ENCODE assay signal across 1 cellular context in the genomic region with DNA sequence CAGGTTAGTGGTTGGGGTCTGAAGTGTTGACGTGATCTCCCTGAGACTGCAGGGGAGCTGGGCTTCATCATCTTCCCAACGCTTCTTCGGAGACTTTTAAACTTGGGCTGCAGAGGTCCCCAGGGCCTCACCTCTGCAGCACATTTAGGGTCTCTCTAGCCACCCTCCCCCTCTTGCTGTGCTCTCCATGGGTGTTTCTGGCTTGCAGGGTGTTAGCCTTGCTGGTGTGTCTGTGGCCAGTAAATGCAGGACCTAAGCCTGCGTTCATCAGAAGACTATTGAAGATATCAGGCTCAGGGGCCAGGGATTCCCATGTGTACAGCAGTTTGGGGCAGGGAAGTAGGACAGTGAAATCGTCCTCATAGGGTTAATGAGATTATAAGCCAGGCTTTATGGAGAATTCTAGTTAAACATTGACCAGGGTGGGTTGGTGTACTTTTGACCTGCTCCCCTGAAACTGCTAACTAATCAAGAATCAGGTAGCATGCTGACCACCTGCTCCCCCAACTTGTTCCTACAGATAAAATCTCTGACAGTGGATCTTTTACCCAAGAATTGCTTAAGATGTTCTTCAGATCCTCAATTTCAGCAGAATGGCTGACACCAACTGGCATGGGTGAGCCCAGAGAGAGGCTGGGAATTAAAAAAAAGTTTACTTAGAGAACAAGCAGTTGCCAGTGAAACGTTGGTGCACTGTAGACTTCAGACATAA.
TF ChIP-seq lines count a peak whose summit lies in the region.

No MANE protein-coding gene starts in this region.

TF ChIP-seq in HepG2, 621 proteins besides CTCF, POLR2A, EP300 and RAD21 (continued from another document and continues in another):
- TF ChIP-seq, protein P1, sequence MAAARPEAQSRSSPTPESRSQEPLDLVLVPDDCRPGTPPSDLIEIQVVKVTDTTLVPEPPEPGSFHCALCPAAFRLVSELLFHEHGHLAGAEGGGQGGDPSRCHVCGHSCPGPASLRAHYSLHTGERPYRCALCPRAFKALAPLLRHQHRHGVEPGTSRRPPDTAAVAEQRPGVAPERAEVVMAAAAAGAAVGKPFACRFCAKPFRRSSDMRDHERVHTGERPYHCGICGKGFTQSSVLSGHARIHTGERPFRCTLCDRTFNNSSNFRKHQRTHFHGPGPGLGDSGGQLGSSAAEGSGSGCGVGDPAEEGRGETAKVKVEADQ (CRISPR knock-in tag; IDR thresholded peaks at IDR 0.05; ENCODE audit: borderline replicate concordance), result 0 out of 2 replicates have a peak, but pooled peaks have one; percentile 53
- TF ChIP-seq TCF12 (IDR thresholded peaks at IDR 0.05) (no peak), TCF12 (CRISPR knock-in tag; IDR thresholded peaks at IDR 0.05) (no peak), MEIS2 (CRISPR knock-in tag; IDR thresholded peaks at IDR 0.05) (0 out of 2 replicates have a peak, but pooled peaks have one; percentile 16), NR2F1 (CRISPR knock-in tag; IDR thresholded peaks at IDR 0.05) (no peak), ZNF546 (CRISPR knock-in tag; conservative IDR thresholded peaks at IDR 0.05) (no peak), TEAD2 (CRISPR knock-in tag; IDR thresholded peaks at IDR 0.05) (no peak), ZNF556 (CRISPR knock-in tag; IDR thresholded peaks at IDR 0.05; ENCODE audit: borderline replicate concordance) (no peak), CHD4 (IDR thresholded peaks at IDR 0.05; ENCODE audit: borderline replicate concordance, low read length) (no peak), TOPORS (CRISPR knock-in tag; IDR thresholded peaks at IDR 0.05) (no peak), RARG (CRISPR knock-in tag; IDR thresholded peaks at IDR 0.05; ENCODE audit: low read depth) (no peak), MIER3 (CRISPR knock-in tag; IDR thresholded peaks at IDR 0.05; ENCODE audit: borderline replicate concordance) (no peak), NFIB (CRISPR knock-in tag; IDR thresholded peaks at IDR 0.05; ENCODE audit: borderline replicate concordance) (no peak), EEA1 (CRISPR knock-in tag; IDR thresholded peaks at IDR 0.05; ENCODE audit: borderline replicate concordance) (no peak), HNRNPUL1 (IDR thresholded peaks at IDR 0.05; ENCODE audit: low read depth, low read length) (0 out of 2 replicates have a peak, but pooled peaks have one; percentile 77), AGO2 (optimal IDR thresholded peaks at IDR 0.05; ENCODE audit: low read depth, low read length) (no peak), ZSCAN22 (CRISPR knock-in tag; IDR thresholded peaks at IDR 0.05) (no peak), NCOA2 (CRISPR knock-in tag; IDR thresholded peaks at IDR 0.05) (peak; percentile 45; the same call in 1 of the 2 replicates), GATAD2A (CRISPR knock-in tag; IDR thresholded peaks at IDR 0.05) (peak; percentile 61; the same call in 1 of the 2 replicates), ZFP90 (CRISPR knock-in tag; IDR thresholded peaks at IDR 0.05; ENCODE audit: borderline replicate concordance) (0 out of 2 replicates have a peak, but pooled peaks have one; percentile 34), ZMYM4 (CRISPR knock-in tag; IDR thresholded peaks at IDR 0.05) (peak; percentile 57), RELA (CRISPR knock-in tag; IDR thresholded peaks at IDR 0.05) (no peak), MXD4 (CRISPR knock-in tag; IDR thresholded peaks at IDR 0.05) (0 out of 2 replicates have a peak, but pooled peaks have one; percentile 24), CREM (IDR thresholded peaks at IDR 0.05) (no peak), CREM (CRISPR knock-in tag; IDR thresholded peaks at IDR 0.05) (no peak), HES4 (CRISPR knock-in tag; IDR thresholded peaks at IDR 0.05; ENCODE audit: borderline replicate concordance) (no peak), NFRKB (IDR thresholded peaks at IDR 0.05) (no peak), TARDBP (CRISPR knock-in tag; IDR thresholded peaks at IDR 0.05) (no peak), ZNF354B (CRISPR knock-in tag; IDR thresholded peaks at IDR 0.05) (no peak), ZNF543 (CRISPR knock-in tag; IDR thresholded peaks at IDR 0.05) (no peak), ZBTB7B (CRISPR knock-in tag; IDR thresholded peaks at IDR 0.05) (peak; percentile 75; the same call in 1 of the 2 replicates), NCOR1 (IDR thresholded peaks at IDR 0.05; ENCODE audit: borderline replicate concordance, low read length) (peak; percentile 65; the same call in 1 of the 2 replicates), ARHGAP35 (CRISPR knock-in tag; IDR thresholded peaks at IDR 0.05; ENCODE audit: borderline replicate concordance) (no peak), ERF (CRISPR knock-in tag; IDR thresholded peaks at IDR 0.05) (no peak), NRL (CRISPR knock-in tag; IDR thresholded peaks at IDR 0.05; ENCODE audit: borderline replicate concordance) (no peak), WIZ (CRISPR knock-in tag; IDR thresholded peaks at IDR 0.05) (no peak), SAP130 (CRISPR knock-in tag; IDR thresholded peaks at IDR 0.05; ENCODE audit: low read depth) (peak; percentile 36; the same call in 1 of the 2 replicates), ZNF629 (CRISPR knock-in tag; conservative IDR thresholded peaks at IDR 0.05) (0 out of 2 replicates have a peak, but pooled peaks have one; percentile 8), KDM5B (CRISPR knock-in tag; IDR thresholded peaks at IDR 0.05; ENCODE audit: borderline replicate concordance) (no peak), RCOR2 (CRISPR knock-in tag; IDR thresholded peaks at IDR 0.05) (0 out of 2 replicates have a peak, but pooled peaks have one; percentile 34), ZNF660 (CRISPR knock-in tag; IDR thresholded peaks at IDR 0.05; ENCODE audit: borderline replicate concordance, low read depth) (no peak), ZNF768 (CRISPR knock-in tag; IDR thresholded peaks at IDR 0.05) (no peak), ZNF772 (CRISPR knock-in tag; IDR thresholded peaks at IDR 0.05) (peak; percentile 36; the same call in 1 of the 2 replicates), TBL1XR1 (IDR thresholded peaks at IDR 0.05; ENCODE audit: borderline replicate concordance, low read length, partially characterized antibody) (no peak), POLR2AphosphoS5 (IDR thresholded peaks at IDR 0.05; ENCODE audit: low read depth, low read length) (0 out of 2 replicates have a peak, but pooled peaks have one; percentile 32), RARA (CRISPR knock-in tag; IDR thresholded peaks at IDR 0.05) (peak; percentile 70), CREB1 (IDR thresholded peaks at IDR 0.05) (no peak), CREB1 (CRISPR knock-in tag; IDR thresholded peaks at IDR 0.05) (no peak), NAIF1 (CRISPR knock-in tag; IDR thresholded peaks at IDR 0.05; ENCODE audit: borderline replicate concordance) (no peak)
- TF ChIP-seq, protein P2, sequence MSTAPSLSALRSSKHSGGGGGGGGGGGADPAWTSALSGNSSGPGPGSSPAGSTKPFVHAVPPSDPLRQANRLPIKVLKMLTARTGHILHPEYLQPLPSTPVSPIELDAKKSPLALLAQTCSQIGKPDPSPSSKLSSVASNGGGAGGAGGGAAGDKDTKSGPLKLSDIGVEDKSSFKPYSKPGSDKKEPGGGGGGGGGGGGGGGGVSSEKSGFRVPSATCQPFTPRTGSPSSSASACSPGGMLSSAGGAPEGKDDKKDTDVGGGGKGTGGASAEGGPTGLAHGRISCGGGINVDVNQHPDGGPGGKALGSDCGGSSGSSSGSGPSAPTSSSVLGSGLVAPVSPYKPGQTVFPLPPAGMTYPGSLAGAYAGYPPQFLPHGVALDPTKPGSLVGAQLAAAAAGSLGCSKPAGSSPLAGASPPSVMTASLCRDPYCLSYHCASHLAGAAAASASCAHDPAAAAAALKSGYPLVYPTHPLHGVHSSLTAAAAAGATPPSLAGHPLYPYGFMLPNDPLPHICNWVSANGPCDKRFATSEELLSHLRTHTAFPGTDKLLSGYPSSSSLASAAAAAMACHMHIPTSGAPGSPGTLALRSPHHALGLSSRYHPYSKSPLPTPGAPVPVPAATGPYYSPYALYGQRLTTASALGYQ (CRISPR knock-in tag; IDR thresholded peaks at IDR 0.05), result no peak
- TF ChIP-seq, protein P3, sequence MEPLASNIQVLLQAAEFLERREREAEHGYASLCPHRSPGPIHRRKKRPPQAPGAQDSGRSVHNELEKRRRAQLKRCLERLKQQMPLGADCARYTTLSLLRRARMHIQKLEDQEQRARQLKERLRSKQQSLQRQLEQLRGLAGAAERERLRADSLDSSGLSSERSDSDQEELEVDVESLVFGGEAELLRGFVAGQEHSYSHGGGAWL (CRISPR knock-in tag; IDR thresholded peaks at IDR 0.05), result no peak
- TF ChIP-seq, protein P4, sequence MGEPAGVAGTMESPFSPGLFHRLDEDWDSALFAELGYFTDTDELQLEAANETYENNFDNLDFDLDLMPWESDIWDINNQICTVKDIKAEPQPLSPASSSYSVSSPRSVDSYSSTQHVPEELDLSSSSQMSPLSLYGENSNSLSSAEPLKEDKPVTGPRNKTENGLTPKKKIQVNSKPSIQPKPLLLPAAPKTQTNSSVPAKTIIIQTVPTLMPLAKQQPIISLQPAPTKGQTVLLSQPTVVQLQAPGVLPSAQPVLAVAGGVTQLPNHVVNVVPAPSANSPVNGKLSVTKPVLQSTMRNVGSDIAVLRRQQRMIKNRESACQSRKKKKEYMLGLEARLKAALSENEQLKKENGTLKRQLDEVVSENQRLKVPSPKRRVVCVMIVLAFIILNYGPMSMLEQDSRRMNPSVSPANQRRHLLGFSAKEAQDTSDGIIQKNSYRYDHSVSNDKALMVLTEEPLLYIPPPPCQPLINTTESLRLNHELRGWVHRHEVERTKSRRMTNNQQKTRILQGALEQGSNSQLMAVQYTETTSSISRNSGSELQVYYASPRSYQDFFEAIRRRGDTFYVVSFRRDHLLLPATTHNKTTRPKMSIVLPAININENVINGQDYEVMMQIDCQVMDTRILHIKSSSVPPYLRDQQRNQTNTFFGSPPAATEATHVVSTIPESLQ (CRISPR knock-in tag; conservative IDR thresholded peaks at IDR 0.05), result no peak
- TF ChIP-seq, protein P5, sequence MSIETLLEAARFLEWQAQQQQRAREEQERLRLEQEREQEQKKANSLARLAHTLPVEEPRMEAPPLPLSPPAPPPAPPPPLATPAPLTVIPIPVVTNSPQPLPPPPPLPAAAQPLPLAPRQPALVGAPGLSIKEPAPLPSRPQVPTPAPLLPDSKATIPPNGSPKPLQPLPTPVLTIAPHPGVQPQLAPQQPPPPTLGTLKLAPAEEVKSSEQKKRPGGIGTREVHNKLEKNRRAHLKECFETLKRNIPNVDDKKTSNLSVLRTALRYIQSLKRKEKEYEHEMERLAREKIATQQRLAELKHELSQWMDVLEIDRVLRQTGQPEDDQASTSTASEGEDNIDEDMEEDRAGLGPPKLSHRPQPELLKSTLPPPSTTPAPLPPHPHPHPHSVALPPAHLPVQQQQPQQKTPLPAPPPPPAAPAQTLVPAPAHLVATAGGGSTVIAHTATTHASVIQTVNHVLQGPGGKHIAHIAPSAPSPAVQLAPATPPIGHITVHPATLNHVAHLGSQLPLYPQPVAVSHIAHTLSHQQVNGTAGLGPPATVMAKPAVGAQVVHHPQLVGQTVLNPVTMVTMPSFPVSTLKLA (IDR thresholded peaks at IDR 0.05), result no peak
- TF ChIP-seq, protein P6, sequence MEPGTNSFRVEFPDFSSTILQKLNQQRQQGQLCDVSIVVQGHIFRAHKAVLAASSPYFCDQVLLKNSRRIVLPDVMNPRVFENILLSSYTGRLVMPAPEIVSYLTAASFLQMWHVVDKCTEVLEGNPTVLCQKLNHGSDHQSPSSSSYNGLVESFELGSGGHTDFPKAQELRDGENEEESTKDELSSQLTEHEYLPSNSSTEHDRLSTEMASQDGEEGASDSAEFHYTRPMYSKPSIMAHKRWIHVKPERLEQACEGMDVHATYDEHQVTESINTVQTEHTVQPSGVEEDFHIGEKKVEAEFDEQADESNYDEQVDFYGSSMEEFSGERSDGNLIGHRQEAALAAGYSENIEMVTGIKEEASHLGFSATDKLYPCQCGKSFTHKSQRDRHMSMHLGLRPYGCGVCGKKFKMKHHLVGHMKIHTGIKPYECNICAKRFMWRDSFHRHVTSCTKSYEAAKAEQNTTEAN (CRISPR knock-in tag; conservative IDR thresholded peaks at IDR 0.05), result no peak
- TF ChIP-seq, protein P7, sequence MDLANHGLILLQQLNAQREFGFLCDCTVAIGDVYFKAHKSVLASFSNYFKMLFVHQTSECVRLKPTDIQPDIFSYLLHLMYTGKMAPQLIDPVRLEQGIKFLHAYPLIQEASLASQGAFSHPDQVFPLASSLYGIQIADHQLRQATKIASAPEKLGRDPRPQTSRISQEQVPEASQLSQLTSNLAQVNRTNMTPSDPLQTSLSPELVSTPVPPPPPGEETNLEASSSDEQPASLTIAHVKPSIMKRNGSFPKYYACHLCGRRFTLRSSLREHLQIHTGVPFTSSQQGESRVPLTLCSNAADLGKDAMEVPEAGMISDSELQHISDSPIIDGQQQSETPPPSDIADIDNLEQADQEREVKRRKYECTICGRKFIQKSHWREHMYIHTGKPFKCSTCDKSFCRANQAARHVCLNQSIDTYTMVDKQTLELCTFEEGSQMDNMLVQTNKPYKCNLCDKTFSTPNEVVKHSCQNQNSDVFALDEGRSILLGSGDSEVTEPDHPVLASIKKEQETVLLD (CRISPR knock-in tag; IDR thresholded peaks at IDR 0.05; ENCODE audit: low read depth), result no peak
- TF ChIP-seq, protein P8, sequence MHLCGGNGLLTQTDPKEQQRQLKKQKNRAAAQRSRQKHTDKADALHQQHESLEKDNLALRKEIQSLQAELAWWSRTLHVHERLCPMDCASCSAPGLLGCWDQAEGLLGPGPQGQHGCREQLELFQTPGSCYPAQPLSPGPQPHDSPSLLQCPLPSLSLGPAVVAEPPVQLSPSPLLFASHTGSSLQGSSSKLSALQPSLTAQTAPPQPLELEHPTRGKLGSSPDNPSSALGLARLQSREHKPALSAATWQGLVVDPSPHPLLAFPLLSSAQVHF (CRISPR knock-in tag; IDR thresholded peaks at IDR 0.05), result no peak
- TF ChIP-seq, protein P9, sequence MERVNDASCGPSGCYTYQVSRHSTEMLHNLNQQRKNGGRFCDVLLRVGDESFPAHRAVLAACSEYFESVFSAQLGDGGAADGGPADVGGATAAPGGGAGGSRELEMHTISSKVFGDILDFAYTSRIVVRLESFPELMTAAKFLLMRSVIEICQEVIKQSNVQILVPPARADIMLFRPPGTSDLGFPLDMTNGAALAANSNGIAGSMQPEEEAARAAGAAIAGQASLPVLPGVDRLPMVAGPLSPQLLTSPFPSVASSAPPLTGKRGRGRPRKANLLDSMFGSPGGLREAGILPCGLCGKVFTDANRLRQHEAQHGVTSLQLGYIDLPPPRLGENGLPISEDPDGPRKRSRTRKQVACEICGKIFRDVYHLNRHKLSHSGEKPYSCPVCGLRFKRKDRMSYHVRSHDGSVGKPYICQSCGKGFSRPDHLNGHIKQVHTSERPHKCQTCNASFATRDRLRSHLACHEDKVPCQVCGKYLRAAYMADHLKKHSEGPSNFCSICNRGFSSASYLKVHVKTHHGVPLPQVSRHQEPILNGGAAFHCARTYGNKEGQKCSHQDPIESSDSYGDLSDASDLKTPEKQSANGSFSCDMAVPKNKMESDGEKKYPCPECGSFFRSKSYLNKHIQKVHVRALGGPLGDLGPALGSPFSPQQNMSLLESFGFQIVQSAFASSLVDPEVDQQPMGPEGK (CRISPR knock-in tag; IDR thresholded peaks at IDR 0.05), result no peak
- TF ChIP-seq, protein P10, sequence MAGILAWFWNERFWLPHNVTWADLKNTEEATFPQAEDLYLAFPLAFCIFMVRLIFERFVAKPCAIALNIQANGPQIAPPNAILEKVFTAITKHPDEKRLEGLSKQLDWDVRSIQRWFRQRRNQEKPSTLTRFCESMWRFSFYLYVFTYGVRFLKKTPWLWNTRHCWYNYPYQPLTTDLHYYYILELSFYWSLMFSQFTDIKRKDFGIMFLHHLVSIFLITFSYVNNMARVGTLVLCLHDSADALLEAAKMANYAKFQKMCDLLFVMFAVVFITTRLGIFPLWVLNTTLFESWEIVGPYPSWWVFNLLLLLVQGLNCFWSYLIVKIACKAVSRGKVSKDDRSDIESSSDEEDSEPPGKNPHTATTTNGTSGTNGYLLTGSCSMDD (CRISPR knock-in tag; IDR thresholded peaks at IDR 0.05), result no peak
